ENCODE assay signal across 16 cellular contexts in genomic region chr1:230280054-230280795, GRCh38.
DNase-seq lines count a peak whose midpoint lies in the region; ATAC-seq and TF ChIP-seq lines count a peak whose summit lies in the region.
"Had no signal": no experiment of that assay in that cellular context is flagged by ENCODE, and none has a peak within 500 bp of the region (broad histone marks: within the 10 kb centered on the region; RNA-seq: fewer than 3 reads in every experiment).

No MANE protein-coding gene starts in this region.

- TF ChIP-seq CTCF in cardiac muscle cell (IDR thresholded peaks at IDR 0.05; ENCODE audit: low read depth, low read length) (peak; percentile 4), right atrium auricular region (IDR thresholded peaks at IDR 0.05) (no peak), coronary artery (IDR thresholded peaks at IDR 0.05) (no peak)

- H3K4me1 Mint-ChIP-seq in activated naive CD8-positive, alpha-beta T cell treated with anti-CD3 and anti-CD28 coated beads, Interleukin-2, amount 50 U/mL, for 24 hours: peaks cover 36% of the 10 kb centered on the region
- peaks cover 29 to 57% (median 49%) of the 10 kb centered on the region in 4 donors for H3K4me1 Mint-ChIP-seq in naive thymus-derived CD8-positive, alpha-beta T cell

- DNase-seq in cardiac muscle cell (ENCODE audit: low read depth in 1 of 2, low spot score in 1 of 2) (no peak), right atrium auricular region (ENCODE audit: low spot score) (no peak), coronary artery (ENCODE audit: low spot score) (no peak), NCI-H2029 (lab: John Stamatoyannopoulos, UW) (no peak)
- no peak for DNase-seq in activated naive CD8-positive, alpha-beta T cell treated with anti-CD3 and anti-CD28 coated beads, Interleukin-2, amount 50 U/mL, for 24 hours
- DNase-seq in naive thymus-derived CD8-positive, alpha-beta T cell: peak in 1 of 10 donors; percentile 40
- DNase-seq in effector CD4-positive, alpha-beta T cell: no peak
- DNase-seq: BE2C, DND-41, NCI-H1092 treated with DMSO at 0.1 percent for 48 hours, NCI-H226 had no signal

- H3K36me3 ChIP-seq in cardiac muscle cell: peaks cover 12% of the 10 kb centered on the region
- H3K36me3 ChIP-seq in right atrium auricular region: peaks cover 37% of the 10 kb centered on the region

- no peaks in the 10 kb centered on the region for H3K9me3 Mint-ChIP-seq in activated naive CD8-positive, alpha-beta T cell treated with anti-CD3 and anti-CD28 coated beads, Interleukin-2, amount 50 U/mL, for 24 hours
- H3K9me3 Mint-ChIP-seq in naive thymus-derived CD8-positive, alpha-beta T cell: no peaks in the 10 kb centered on the region
- H3K9me3 Mint-ChIP-seq: WTC11 had no signal

- no peak overlapping the region for H3K27ac ChIP-seq in cardiac muscle cell
- H3K27ac ChIP-seq in right atrium auricular region: no peak overlapping the region
- no peak overlapping the region for H3K27ac ChIP-seq in coronary artery
- H3K27ac ChIP-seq: ascending aorta, thoracic aorta had no signal

- no peak overlapping the region for H3K27ac Mint-ChIP-seq in activated naive CD8-positive, alpha-beta T cell treated with anti-CD3 and anti-CD28 coated beads, Interleukin-2, amount 50 U/mL, for 24 hours
- peak overlapping the region in 6 of 10 donors; percentile 37 to 92 (median 82) for H3K27ac Mint-ChIP-seq in naive thymus-derived CD8-positive, alpha-beta T cell

- no peaks in the 10 kb centered on the region for H3K27me3 Mint-ChIP-seq in activated naive CD8-positive, alpha-beta T cell treated with anti-CD3 and anti-CD28 coated beads, Interleukin-2, amount 50 U/mL, for 24 hours
- no peaks in the 10 kb centered on the region for H3K27me3 Mint-ChIP-seq in naive thymus-derived CD8-positive, alpha-beta T cell

- H3K4me3 Mint-ChIP-seq in activated naive CD8-positive, alpha-beta T cell treated with anti-CD3 and anti-CD28 coated beads, Interleukin-2, amount 50 U/mL, for 24 hours: no peak overlapping the region
- peak overlapping the region in 1 of 10 donors; percentile 11 for H3K4me3 Mint-ChIP-seq in naive thymus-derived CD8-positive, alpha-beta T cell
- H3K4me3 Mint-ChIP-seq: WTC11 had no signal

- peaks cover 32% of the 10 kb centered on the region for H3K36me3 Mint-ChIP-seq in activated naive CD8-positive, alpha-beta T cell treated with anti-CD3 and anti-CD28 coated beads, Interleukin-2, amount 50 U/mL, for 24 hours (ENCODE audit: low read depth)
- H3K36me3 Mint-ChIP-seq in naive thymus-derived CD8-positive, alpha-beta T cell: peaks cover 0 to 24% (median 0%) of the 10 kb centered on the region in 3 donors

- H3K4me1 ChIP-seq in cardiac muscle cell (ENCODE audit: low read depth): peaks cover 9% of the 10 kb centered on the region
- peaks cover 0 to 5% of the 10 kb centered on the region in 2 donors for H3K4me1 ChIP-seq in right atrium auricular region
- H3K4me1 ChIP-seq: BE2C had no signal

- H3K9me3 ChIP-seq in cardiac muscle cell (ENCODE audit: low read depth): no peaks in the 10 kb centered on the region
- H3K9me3 ChIP-seq in right atrium auricular region: no peaks in the 10 kb centered on the region
- H3K9me3 ChIP-seq: ascending aorta, BE2C, thoracic aorta had no signal

- H3K4me3 ChIP-seq in cardiac muscle cell: no peak overlapping the region
- H3K4me3 ChIP-seq in right atrium auricular region: no peak overlapping the region
- no peak overlapping the region for H3K4me3 ChIP-seq in coronary artery
- H3K4me3 ChIP-seq: ascending aorta, dorsolateral prefrontal cortex, thoracic aorta had no signal

- ATAC-seq in activated naive CD8-positive, alpha-beta T cell treated with anti-CD3 and anti-CD28 coated beads, Interleukin-2, amount 50 U/mL, for 24 hours: peak; percentile 34
- no peak for ATAC-seq in naive thymus-derived CD8-positive, alpha-beta T cell
- no peak for ATAC-seq in GM21367 (IDR thresholded peaks at IDR 0.05; ENCODE audit: unreplicated experiment)
- ATAC-seq: WTC11 had no signal

- H3K27me3 ChIP-seq in cardiac muscle cell: no peaks in the 10 kb centered on the region
- no peaks in the 10 kb centered on the region for H3K27me3 ChIP-seq in right atrium auricular region
- H3K27me3 ChIP-seq: ascending aorta, BE2C, dorsolateral prefrontal cortex had no signal

- POLR2A ChIA-PET in naive thymus-derived CD8-positive, alpha-beta T cell (lab: Charles Lee): interaction anchor here (2.5 kb wide), 1 partner anchor 10 kb away, joined by 8 read pairs; no protein-coding TSS in a partner anchor
